11 cellular contexts compared by ENCODE assay signal in the genomic region with DNA sequence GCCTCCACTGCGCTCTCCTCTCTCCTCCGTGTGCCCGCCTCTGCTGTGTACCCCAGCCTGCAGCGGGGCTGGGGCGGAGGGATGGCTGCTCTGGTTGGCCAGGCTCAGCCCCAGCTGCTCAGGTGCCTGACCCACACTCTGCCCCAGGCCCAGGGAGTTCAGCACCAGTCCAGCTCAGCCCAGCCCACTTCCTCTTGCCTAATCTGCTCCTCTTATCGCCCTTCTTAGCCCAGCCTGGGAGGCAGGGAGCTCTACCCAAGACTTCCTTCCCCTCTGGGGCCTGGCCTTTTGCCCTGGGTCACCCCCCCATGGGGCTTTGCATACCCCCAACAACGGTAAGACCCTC. TPM values are rescaled to one million over a fixed set of nuclear protein-coding genes. Genes with fewer than 3 reads are reported as not detected.
DNase-seq lines count a peak whose midpoint lies in the region; ATAC-seq and TF ChIP-seq lines count a peak whose summit lies in the region.
"Had no signal": no experiment of that assay in that cellular context is flagged by ENCODE, and none has a peak within 500 bp of the region (broad histone marks: within the 10 kb centered on the region; RNA-seq: fewer than 3 reads in every experiment).

No MANE protein-coding gene starts in this region.

- H3K27me3 ChIP-seq in HL-60 (ENCODE audit: insufficient read depth, poor library complexity, severe bottlenecking) (no peaks in the 10 kb centered on the region), prostate gland (replicated peaks; ENCODE audit: insufficient read depth) (no peaks in the 10 kb centered on the region)
- no peaks in the 10 kb centered on the region for H3K27me3 ChIP-seq in naive thymus-derived CD4-positive, alpha-beta T cell (ENCODE audit: control insufficient read depth in 2 of 2, insufficient read depth in 2 of 2, low read length in 2 of 2)

- peaks cover 18% of the 10 kb centered on the region for H3K4me1 Mint-ChIP-seq in activated T-helper 17 cell treated with anti-CD3 and anti-CD28 coated beads, Interleukin-2, amount 50 U/mL, for 72 hours
- H3K4me1 Mint-ChIP-seq in naive thymus-derived CD4-positive, alpha-beta T cell = peaks cover 37 to 66% (median 56%) of the 10 kb centered on the region in 7 donors

- H3K4me3 ChIP-seq in HL-60 (replicated peaks; ENCODE audit: insufficient read depth, low read length) = peak overlapping the region; percentile 65
- peak overlapping the region; percentile 99 for H3K4me3 ChIP-seq in naive thymus-derived CD4-positive, alpha-beta T cell (ENCODE audit: low read length)
- no peak overlapping the region for H3K4me3 ChIP-seq in prostate gland

- H3K36me3 ChIP-seq in naive thymus-derived CD4-positive, alpha-beta T cell (ENCODE audit: control insufficient read depth in 2 of 3, insufficient read depth in 3 of 3, low read length in 3 of 3) = peaks cover 0 to 17% (median 0%) of the 10 kb centered on the region in 3 experiments
- no peaks in the 10 kb centered on the region for H3K36me3 ChIP-seq in prostate gland

- no peaks in the 10 kb centered on the region for H3K9me3 Mint-ChIP-seq in activated T-helper 17 cell treated with anti-CD3 and anti-CD28 coated beads, Interleukin-2, amount 50 U/mL, for 72 hours
- no peaks in the 10 kb centered on the region for H3K9me3 Mint-ChIP-seq in naive thymus-derived CD4-positive, alpha-beta T cell

- no peak for TF ChIP-seq CTCF in HL-60 (IDR thresholded peaks at IDR 0.05; ENCODE audit: insufficient read depth, low read length)
- no peak for TF ChIP-seq CTCF in GM10248 (IDR thresholded peaks at IDR 0.05; ENCODE audit: control extremely low read depth, extremely low read depth, low read depth, missing control alignments)
- TF ChIP-seq CTCF in prostate gland (IDR thresholded peaks at IDR 0.05) = no peak

- peaks cover 27 to 28% of the 10 kb centered on the region in 2 donors for H3K4me1 ChIP-seq in naive thymus-derived CD4-positive, alpha-beta T cell (ENCODE audit: control insufficient read depth in 2 of 2, insufficient read depth in 2 of 2, low read length in 2 of 2)
- H3K4me1 ChIP-seq in prostate gland (replicated peaks) = no peaks in the 10 kb centered on the region

- 86% methylated on average over 7 of the region's 7 CpGs for WGBS in prostate gland

- DNase-seq in GF-D8 (lab: John Stamatoyannopoulos, UW) = peak; percentile 82
- peak; percentile 86 to 91 for DNase-seq in HL-60 (ENCODE audit: low read depth in 1 of 2, low spot score in 1 of 2)
- peak in 1 of 9 donors; percentile 30 for DNase-seq in naive thymus-derived CD4-positive, alpha-beta T cell
- DNase-seq in GM10248 (ENCODE audit: extremely low spot score) = no peak
- no peak for DNase-seq in NCI-H1436 treated with DMSO at 0.1 percent for 48 hours (lab: John Stamatoyannopoulos, UW)
- no peak for DNase-seq in prostate gland (ENCODE audit: low spot score)
- DNase-seq: cerebellar nuclear complex, NCI-H446 had no signal

- ATAC-seq in activated T-helper 17 cell treated with anti-CD3 and anti-CD28 coated beads, Interleukin-2, amount 50 U/mL, for 72 hours (replicated peaks) = peak; percentile 41
- ATAC-seq in naive thymus-derived CD4-positive, alpha-beta T cell = peak; percentile 25
- no peak for ATAC-seq in HG02571 (IDR thresholded peaks at IDR 0.05; ENCODE audit: unreplicated experiment)

- CTCF ChIA-PET in naive thymus-derived CD4-positive, alpha-beta T cell (lab: Charles Lee) = interaction anchor here (1.2 to 19.9 kb wide), 12 partner anchors 9 to 58 kb away, joined by 3 to 366 read pairs (median 6); a partner anchor contains a TSS
- CTCF ChIA-PET in GM10248 (lab: Yijun Ruan, JAX) = interaction anchor here (0.7 to 23.2 kb wide), 19 partner anchors 8 to 103 kb away, joined by 3 to 405 read pairs (median 5); a partner anchor contains a TSS

- POLR2A ChIA-PET in naive thymus-derived CD4-positive, alpha-beta T cell (lab: Charles Lee) = interaction anchor here (0.7 to 6.4 kb wide), 16 partner anchors 11 to 273 kb away, joined by 3 to 93 read pairs (median 4); a partner anchor contains a TSS
- POLR2A ChIA-PET in GM10248 (lab: Yijun Ruan, JAX) = interaction anchor here (0.9 kb wide), 1 partner anchor 14 kb away, joined by 3 read pairs; no protein-coding TSS in a partner anchor

- no peaks in the 10 kb centered on the region for H3K9me3 ChIP-seq in naive thymus-derived CD4-positive, alpha-beta T cell (ENCODE audit: control insufficient read depth in 2 of 3, low read length in 3 of 3)
- H3K9me3 ChIP-seq in prostate gland = no peaks in the 10 kb centered on the region

- intact Hi-C loops in naive thymus-derived CD4-positive, alpha-beta T cell (cut with micrococcal nuclease) = loop anchor here (1.0 to 5.0 kb wide), 3 partner anchors 14 to 60 kb away; a partner anchor contains a TSS
- intact Hi-C loops in prostate gland (cut with DNase I) = no loop called here

- peak overlapping the region; percentile 88 for H3K4me3 Mint-ChIP-seq in activated T-helper 17 cell treated with anti-CD3 and anti-CD28 coated beads, Interleukin-2, amount 50 U/mL, for 72 hours
- peak overlapping the region; percentile 93 to 99 (median 96) for H3K4me3 Mint-ChIP-seq in naive thymus-derived CD4-positive, alpha-beta T cell

- H3K27ac ChIP-seq in HL-60 (replicated peaks) = peak overlapping the region; percentile 96
- peak overlapping the region; percentile 94 for H3K27ac ChIP-seq in naive thymus-derived CD4-positive, alpha-beta T cell (ENCODE audit: low read depth, low read length)
- no peak overlapping the region for H3K27ac ChIP-seq in prostate gland

- peak overlapping the region; percentile 94 for H3K27ac Mint-ChIP-seq in activated T-helper 17 cell treated with anti-CD3 and anti-CD28 coated beads, Interleukin-2, amount 50 U/mL, for 72 hours
- peak overlapping the region; percentile 93 to 99 (median 97) for H3K27ac Mint-ChIP-seq in naive thymus-derived CD4-positive, alpha-beta T cell

- H3K36me3 Mint-ChIP-seq in activated T-helper 17 cell treated with anti-CD3 and anti-CD28 coated beads, Interleukin-2, amount 50 U/mL, for 72 hours (ENCODE audit: low read depth) = peaks cover 10% of the 10 kb centered on the region
- peaks cover 0 to 5% (median under 1%) of the 10 kb centered on the region in 5 donors for H3K36me3 Mint-ChIP-seq in naive thymus-derived CD4-positive, alpha-beta T cell

- no peaks in the 10 kb centered on the region for H3K27me3 Mint-ChIP-seq in activated T-helper 17 cell treated with anti-CD3 and anti-CD28 coated beads, Interleukin-2, amount 50 U/mL, for 72 hours
- peaks cover 0 to 22% (median 0%) of the 10 kb centered on the region in 5 donors for H3K27me3 Mint-ChIP-seq in naive thymus-derived CD4-positive, alpha-beta T cell

- no peak for TF ChIP-seq POLR2A in prostate gland (IDR thresholded peaks at IDR 0.05)

RNA-seq across cellular contexts. Expression of a gene that starts 1.1 kb away (rescaled TPM):
- 100 to 1,000 TPM; 111 to 116 TPM for total RNA-seq in activated T-helper 17 cell treated with anti-CD3 and anti-CD28 coated beads, Interleukin-2, amount 50 U/mL, for 72 hours
- total RNA-seq in naive thymus-derived CD4-positive, alpha-beta T cell = 100 to 1,000 TPM; 179 to 359 (median 186) TPM
- polyA plus RNA-seq in naive thymus-derived CD4-positive, alpha-beta T cell = 10 to 100 TPM; 19.8 to 28.4 TPM
- 10 to 100 TPM in 1 of 2 donors, 1 to 10 TPM in 1; 1.5 to 13.0 TPM for total RNA-seq in prostate gland

RNA-seq across cellular contexts. Expression of a gene that starts 14.7 kb away (rescaled TPM):
- total RNA-seq in activated T-helper 17 cell treated with anti-CD3 and anti-CD28 coated beads, Interleukin-2, amount 50 U/mL, for 72 hours = 10 to 100 TPM; 10.8 to 11.0 TPM
- 10 to 100 TPM in 3 of 5 experiments, 1 to 10 TPM in 2; 7.1 to 21.2 (median 12.7) TPM for total RNA-seq in naive thymus-derived CD4-positive, alpha-beta T cell
- 1 to 10 TPM; 2.0 to 2.2 TPM for polyA plus RNA-seq in naive thymus-derived CD4-positive, alpha-beta T cell
- total RNA-seq in prostate gland = 10 to 100 TPM; 18.7 to 24.3 TPM

RNA-seq across cellular contexts. Expression of a gene that starts 26.0 kb away (rescaled TPM):
- not detected for total RNA-seq in activated T-helper 17 cell treated with anti-CD3 and anti-CD28 coated beads, Interleukin-2, amount 50 U/mL, for 72 hours
- total RNA-seq in naive thymus-derived CD4-positive, alpha-beta T cell = under 1 TPM in 2 of 5 experiments, not detected in 3; 0.27 TPM
- polyA plus RNA-seq in naive thymus-derived CD4-positive, alpha-beta T cell = not detected
- total RNA-seq in prostate gland = 1 to 10 TPM in 1 of 2 donors, not detected in 1; 2.7 TPM

RNA-seq across cellular contexts. Expression of a gene that starts 31.9 kb away (rescaled TPM):
- total RNA-seq in activated T-helper 17 cell treated with anti-CD3 and anti-CD28 coated beads, Interleukin-2, amount 50 U/mL, for 72 hours = 1 to 10 TPM in 1 of 2 donors, under 1 TPM in 1; 0.78 to 2.7 TPM
- total RNA-seq in naive thymus-derived CD4-positive, alpha-beta T cell = 1 to 10 TPM in 4 of 5 experiments, under 1 TPM in 1; 0.73 to 2.7 (median 1.6) TPM
- under 1 TPM; 0.07 to 0.30 TPM for polyA plus RNA-seq in naive thymus-derived CD4-positive, alpha-beta T cell
- 10 to 100 TPM in 1 of 2 donors, 1 to 10 TPM in 1; 9.0 to 29.7 TPM for total RNA-seq in prostate gland

RNA-seq across cellular contexts. Expression of a gene that starts 42.0 kb away (rescaled TPM):
- not detected for total RNA-seq in activated T-helper 17 cell treated with anti-CD3 and anti-CD28 coated beads, Interleukin-2, amount 50 U/mL, for 72 hours
- not detected for total RNA-seq in naive thymus-derived CD4-positive, alpha-beta T cell
- not detected for polyA plus RNA-seq in naive thymus-derived CD4-positive, alpha-beta T cell
- total RNA-seq in prostate gland = not detected
- total RNA-seq: pulmonary artery endothelial cell had no signal

Comparison
In these comparisons a context has a peak if more than half of its experiments do, and no peak if none do; other contexts are left out.
1. DNase-seq: peak in GF-D8 (single experiment) and HL-60 (2 of 2); none in GM10248 (single experiment), NCI-H1436 treated with DMSO at 0.1 percent for 48 hours (single experiment) and prostate gland (single experiment).
2. H3K27ac ChIP-seq: peak in HL-60 (single experiment) and naive thymus-derived CD4-positive, alpha-beta T cell (single experiment); none in prostate gland (0 of 2).
3. H3K4me3 ChIP-seq: peak in HL-60 (single experiment) and naive thymus-derived CD4-positive, alpha-beta T cell (single experiment); none in prostate gland (0 of 2).
4. RNA of a gene that starts 1.1 kb away (total RNA-seq): 179 to 359 TPM in naive thymus-derived CD4-positive, alpha-beta T cell and 111 to 116 TPM in activated T-helper 17 cell treated with anti-CD3 and anti-CD28 coated beads, Interleukin-2, amount 50 U/mL, for 72 hours; 1.5 to 13.0 TPM in prostate gland; every median in the first group is over 4 times any median in the second.